In the genomic region with DNA sequence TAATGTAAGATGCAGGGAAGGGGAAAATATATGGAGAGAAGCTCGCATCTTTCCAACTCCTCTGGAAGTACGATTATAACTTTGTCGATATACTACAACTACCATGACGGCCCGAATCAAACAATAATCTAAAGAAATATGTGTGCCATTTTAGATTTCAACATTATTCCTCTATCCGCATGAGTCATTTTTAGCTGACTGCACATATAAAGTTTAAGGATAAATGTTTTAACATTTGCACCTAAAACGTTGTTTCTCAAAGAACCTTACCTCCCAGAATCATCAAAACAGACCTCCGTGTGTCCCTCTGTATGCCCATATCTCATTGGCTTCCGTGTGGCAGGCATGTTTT, we compare ENCODE assay signal across 8 cellular contexts. TPM values are rescaled to one million over a fixed set of nuclear protein-coding genes. Genes with fewer than 3 reads are reported as not detected.
A peak's percentile ranks its signal among the peaks of the same experiment; 100 is the strongest.
DNase-seq lines count a peak whose midpoint lies in the region; ATAC-seq, FAIRE-seq and TF ChIP-seq lines count a peak whose summit lies in the region.

No MANE protein-coding gene starts in this region.

- H3K9me3 ChIP-seq in right lobe of liver (no peaks in the 10 kb centered on the region), tibial artery (no peaks in the 10 kb centered on the region)

- no peaks in the 10 kb centered on the region for H3K27me3 Mint-ChIP-seq in activated CD8-positive, alpha-beta memory T cell treated with anti-CD3 and anti-CD28 coated beads, Interleukin-2, amount 10 ng/mL, durations not matched to agents 7 days and 5 days
- no peaks in the 10 kb centered on the region for H3K27me3 Mint-ChIP-seq in activated naive CD8-positive, alpha-beta T cell treated with anti-CD3 and anti-CD28 coated beads, Interleukin-2, amount 50 U/mL, for 24 hours

- H3K4me3 ChIP-seq in right lobe of liver (peak overlapping the region; percentile 69 to 84 (median 73)), tibial artery (peak overlapping the region; percentile 83 to 84)

- peak overlapping the region; percentile 95 for H3K4me3 Mint-ChIP-seq in activated CD8-positive, alpha-beta memory T cell treated with anti-CD3 and anti-CD28 coated beads, Interleukin-2, amount 10 ng/mL, durations not matched to agents 7 days and 5 days
- peak overlapping the region; percentile 97 for H3K4me3 Mint-ChIP-seq in activated naive CD8-positive, alpha-beta T cell treated with anti-CD3 and anti-CD28 coated beads, Interleukin-2, amount 50 U/mL, for 24 hours

- no peak for ATAC-seq in activated CD8-positive, alpha-beta memory T cell treated with anti-CD3 and anti-CD28 coated beads, Interleukin-2, amount 10 ng/mL, durations not matched to agents 7 days and 5 days
- ATAC-seq in activated naive CD8-positive, alpha-beta T cell treated with anti-CD3 and anti-CD28 coated beads, Interleukin-2, amount 50 U/mL, for 24 hours = no peak
- ATAC-seq in right lobe of liver = no peak

- H3K36me3 Mint-ChIP-seq in activated CD8-positive, alpha-beta memory T cell treated with anti-CD3 and anti-CD28 coated beads, Interleukin-2, amount 10 ng/mL, durations not matched to agents 7 days and 5 days = peaks cover 27% of the 10 kb centered on the region
- peaks cover 33% of the 10 kb centered on the region for H3K36me3 Mint-ChIP-seq in activated naive CD8-positive, alpha-beta T cell treated with anti-CD3 and anti-CD28 coated beads, Interleukin-2, amount 50 U/mL, for 24 hours (ENCODE audit: low read depth)

- no peak for FAIRE-seq in H54 (lab: Jason Lieb, UNC)

- H3K27ac ChIP-seq in right lobe of liver (peak overlapping the region in 2 of 3 donors; percentile 49 to 65), tibial artery (peak overlapping the region; percentile 77 to 83)

- CTCF ChIA-PET in activated CD8-positive, alpha-beta memory T cell treated with anti-CD3 and anti-CD28 coated beads, Interleukin-2, amount 10 ng/mL, durations not matched to agents 7 days and 5 days (lab: Charles Lee) = interaction anchor here (0.8 to 3.7 kb wide), 12 partner anchors 11 to 307 kb away, joined by 3 to 43 read pairs (median 4); a partner anchor contains a TSS

- no peaks in the 10 kb centered on the region for H3K27me3 ChIP-seq in right lobe of liver
- no peaks in the 10 kb centered on the region for H3K27me3 ChIP-seq in tibial artery

- TF ChIP-seq CTCF in right lobe of liver (IDR thresholded peaks at IDR 0.05) = no peak
- TF ChIP-seq CTCF in tibial artery (IDR thresholded peaks at IDR 0.05) = no peak

- WGBS in right lobe of liver (ENCODE audit: insufficient coverage, low coverage, low lambda C conversion rate, missing lambda C conversion rate) = 7% methylated on average over 9 of the region's 9 CpGs

- peaks cover 57% of the 10 kb centered on the region for H3K4me1 Mint-ChIP-seq in activated CD8-positive, alpha-beta memory T cell treated with anti-CD3 and anti-CD28 coated beads, Interleukin-2, amount 10 ng/mL, durations not matched to agents 7 days and 5 days
- peaks cover 58% of the 10 kb centered on the region for H3K4me1 Mint-ChIP-seq in activated naive CD8-positive, alpha-beta T cell treated with anti-CD3 and anti-CD28 coated beads, Interleukin-2, amount 50 U/mL, for 24 hours

- no peaks in the 10 kb centered on the region for H3K36me3 ChIP-seq in right lobe of liver
- H3K36me3 ChIP-seq in tibial artery = no peaks in the 10 kb centered on the region

- TF ChIP-seq POLR2A in right lobe of liver (IDR thresholded peaks at IDR 0.05) (no peak), H54 (IDR thresholded peaks at IDR 0.05; ENCODE audit: low read depth, low read length) (no peak)

- DNase-seq in activated CD8-positive, alpha-beta memory T cell treated with anti-CD3 and anti-CD28 coated beads, Interleukin-2, amount 10 ng/mL, durations not matched to agents 7 days and 5 days = no peak
- DNase-seq in activated CD8-positive, alpha-beta memory T cell treated with anti-CD3 and anti-CD28 coated beads, Interleukin-2, amount 50 U/mL, for 48 hours = no peak
- DNase-seq in activated naive CD8-positive, alpha-beta T cell treated with anti-CD3 and anti-CD28 coated beads, Interleukin-2, amount 50 U/mL, for 24 hours = no peak
- no peak for DNase-seq in right lobe of liver
- DNase-seq in tibial artery = no peak
- no peak for DNase-seq in NCI-H146 (lab: John Stamatoyannopoulos, UW)
- no peak for DNase-seq in H54 (ENCODE audit: insufficient read length, low spot score)
- DNase-seq in stimulated activated CD4-positive, alpha-beta T cell treated with anti-CD3 and anti-CD28 coated beads, Interleukin-2, amount 100 ng/mL, for 24 hours = no peak

- peak overlapping the region; percentile 95 for H3K27ac Mint-ChIP-seq in activated CD8-positive, alpha-beta memory T cell treated with anti-CD3 and anti-CD28 coated beads, Interleukin-2, amount 10 ng/mL, durations not matched to agents 7 days and 5 days
- peak overlapping the region; percentile 95 for H3K27ac Mint-ChIP-seq in activated naive CD8-positive, alpha-beta T cell treated with anti-CD3 and anti-CD28 coated beads, Interleukin-2, amount 50 U/mL, for 24 hours

- intact Hi-C loops in right lobe of liver (cut with DNase I) (no loop called here), tibial artery (cut with DNase I; ENCODE audit: low total_unique reads) (no loop called here)

- no peaks in the 10 kb centered on the region for H3K9me3 Mint-ChIP-seq in activated CD8-positive, alpha-beta memory T cell treated with anti-CD3 and anti-CD28 coated beads, Interleukin-2, amount 10 ng/mL, durations not matched to agents 7 days and 5 days (ENCODE audit: low read depth)
- H3K9me3 Mint-ChIP-seq in activated naive CD8-positive, alpha-beta T cell treated with anti-CD3 and anti-CD28 coated beads, Interleukin-2, amount 50 U/mL, for 24 hours = no peaks in the 10 kb centered on the region

- H3K4me1 ChIP-seq in right lobe of liver (peaks cover 0 to 15% (median 3%) of the 10 kb centered on the region in 4 donors), tibial artery (peaks cover 0 to 33% (median 18%) of the 10 kb centered on the region in 4 donors)

RNA-seq across cellular contexts. Expression of a gene that starts 0.5 kb away (rescaled TPM):
- total RNA-seq in activated CD8-positive, alpha-beta memory T cell treated with anti-CD3 and anti-CD28 coated beads, Interleukin-2, amount 10 ng/mL, durations not matched to agents 7 days and 5 days = 10 to 100 TPM; 57.4 to 57.7 TPM
- total RNA-seq in right lobe of liver = 1 to 10 TPM in 4 of 6 experiments, under 1 TPM in 2; 0.53 to 2.6 (median 1.3) TPM

RNA-seq across cellular contexts. Expression of a gene that starts 0.6 kb away (rescaled TPM):
- total RNA-seq in activated CD8-positive, alpha-beta memory T cell treated with anti-CD3 and anti-CD28 coated beads, Interleukin-2, amount 10 ng/mL, durations not matched to agents 7 days and 5 days = 10 to 100 TPM; 35.3 to 41.9 TPM
- 1 to 10 TPM; 5.5 to 8.5 (median 7.6) TPM for total RNA-seq in right lobe of liver

RNA-seq across cellular contexts. Expression of a gene that starts 25.0 kb away (rescaled TPM):
- 100 to 1,000 TPM in 1 of 2 experiments, 10 to 100 TPM in 1; 90.2 to 110 TPM for total RNA-seq in activated CD8-positive, alpha-beta memory T cell treated with anti-CD3 and anti-CD28 coated beads, Interleukin-2, amount 10 ng/mL, durations not matched to agents 7 days and 5 days
- 10 to 100 TPM; 21.2 to 49.8 (median 34.6) TPM for total RNA-seq in right lobe of liver

Comparison
In these comparisons a context has a peak if more than half of its experiments do, and no peak if none do; other contexts are left out.
1. RNA of a gene that starts 0.5 kb away (total RNA-seq): 57.4 to 57.7 TPM in activated CD8-positive, alpha-beta memory T cell treated with anti-CD3 and anti-CD28 coated beads, Interleukin-2, amount 10 ng/mL, durations not matched to agents 7 days and 5 days; 0.53 to 2.6 TPM in right lobe of liver; every median in the first group is over 10 times any median in the second.